ENCODE assay signal across 15 cellular contexts in the genomic region with DNA sequence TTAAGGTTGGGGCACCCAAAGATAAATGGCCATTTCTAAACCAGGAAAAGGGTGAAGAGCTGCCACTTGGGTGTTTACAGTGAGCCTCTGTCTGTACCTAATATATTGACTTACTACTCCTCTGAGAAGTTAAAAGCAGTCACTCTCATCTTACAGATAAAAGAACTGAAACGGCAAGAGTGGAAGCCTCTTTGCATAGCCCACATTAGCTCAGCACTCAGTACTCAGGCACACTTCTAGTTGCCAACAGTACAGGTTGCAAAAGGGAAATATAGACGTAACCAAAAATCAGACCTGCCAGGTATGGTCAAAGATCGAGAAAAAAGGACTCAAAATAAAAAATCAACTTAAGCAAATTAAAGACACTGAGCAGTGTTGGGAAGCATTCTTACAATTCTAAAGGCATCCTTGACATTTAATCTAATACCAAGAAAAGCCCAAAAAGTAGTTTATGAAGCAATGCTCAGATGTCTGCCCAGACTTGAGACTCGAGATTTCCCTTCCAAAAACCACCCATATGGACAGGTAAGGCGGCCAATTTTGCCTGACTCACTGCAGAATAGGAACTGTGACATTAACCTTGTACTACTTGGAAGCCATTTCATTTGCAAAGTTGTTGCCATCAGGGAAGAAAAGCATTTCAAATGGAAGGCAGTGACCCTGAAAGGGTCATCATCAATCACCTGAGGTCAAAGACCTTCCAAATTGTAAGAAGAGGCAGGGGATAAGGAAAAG.
DNase-seq lines count a peak whose midpoint lies in the region; ATAC-seq and TF ChIP-seq lines count a peak whose summit lies in the region.
"Had no signal": no experiment of that assay in that cellular context is flagged by ENCODE, and none has a peak within 500 bp of the region (broad histone marks: within the 10 kb centered on the region; RNA-seq: fewer than 3 reads in every experiment).

No MANE protein-coding gene starts in this region.

- H3K9me3 ChIP-seq in esophagus muscularis mucosa (no peaks in the 10 kb centered on the region), endodermal cell (ENCODE audit: control insufficient read depth, low read length) (no peaks in the 10 kb centered on the region)

- no peak for TF ChIP-seq EP300 in esophagus muscularis mucosa (IDR thresholded peaks at IDR 0.05)

- H3K4me1 ChIP-seq in esophagus muscularis mucosa (peaks cover 0 to under 1% (median 0%) of the 10 kb centered on the region in 4 donors), endodermal cell (ENCODE audit: control insufficient read depth, insufficient read depth, low read length) (peaks cover 19% of the 10 kb centered on the region)

- no peak overlapping the region for H3K27ac ChIP-seq in esophagus muscularis mucosa (replicated peaks in 1 of 4)
- no peak overlapping the region for H3K27ac ChIP-seq in endodermal cell (ENCODE audit: low read depth, low read length)

- ATAC-seq in GM18867 (IDR thresholded peaks at IDR 0.05; ENCODE audit: unreplicated experiment) = peak; percentile 97
- ATAC-seq in GM21390 (IDR thresholded peaks at IDR 0.05; ENCODE audit: unreplicated experiment) = peak; percentile 63
- ATAC-seq in HG02884 (IDR thresholded peaks at IDR 0.05; ENCODE audit: unreplicated experiment) = peak; percentile 97
- ATAC-seq in central memory CD8-positive, alpha-beta T cell (replicated peaks; ENCODE audit: extremely low read depth, poor library complexity, severe bottlenecking) = no peak
- ATAC-seq in GM21786 (IDR thresholded peaks at IDR 0.05; ENCODE audit: unreplicated experiment) = no peak
- ATAC-seq: effector memory CD8-positive, alpha-beta T cell; natural killer cell treated with Interleukin-12 subunit alpha and Interleukin-12 subunit beta and Interleukin-15 and Interleukin-18, amount 100 ng/mL, for 72 hours had no signal

- no peak overlapping the region for H3K9ac ChIP-seq in endodermal cell (ENCODE audit: extremely low read depth, low read length, poor library complexity, severe bottlenecking)

- WGBS in esophagus muscularis mucosa = 83% methylated on average over 5 of the region's 5 CpGs
- WGBS in endodermal cell (ENCODE audit: insufficient coverage in 1 of 2, insufficient read length in 1 of 2), 2 experiments = 89 to 90% methylated on average over 5 of the region's 5 CpGs

- no peak for DNase-seq in central memory CD8-positive, alpha-beta T cell (ENCODE audit: low spot score in 2 of 2)
- DNase-seq in esophagus muscularis mucosa (ENCODE audit: extremely low spot score) = no peak
- DNase-seq in GM19238 (ENCODE audit: insufficient read length, low spot score) = no peak
- no peak for DNase-seq in endodermal cell
- DNase-seq: activated CD8-positive, alpha-beta memory T cell treated with anti-CD3 and anti-CD28 coated beads, Interleukin-2, amount 50 U/mL, for 4 hours; activated naive CD4-positive, alpha-beta T cell treated with anti-CD3 and anti-CD28 coated beads, Interleukin-2, amount 50 U/mL, for 16 hours; effector memory CD8-positive, alpha-beta T cell; foreskin fibroblast; mammary epithelial cell; NCI-H1436 had no signal

- H3K4me3 ChIP-seq in esophagus muscularis mucosa (no peak overlapping the region), endodermal cell (ENCODE audit: low read length) (no peak overlapping the region)

- H3K27me3 Mint-ChIP-seq in central memory CD8-positive, alpha-beta T cell = no peaks in the 10 kb centered on the region
- H3K27me3 Mint-ChIP-seq in endodermal cell (ENCODE audit: insufficient read depth) = no peaks in the 10 kb centered on the region
- H3K27me3 Mint-ChIP-seq: effector memory CD8-positive, alpha-beta T cell; natural killer cell treated with Interleukin-12 subunit alpha and Interleukin-12 subunit beta and Interleukin-15 and Interleukin-18, amount 100 ng/mL, for 72 hours had no signal

- H3K27me3 ChIP-seq in esophagus muscularis mucosa (no peaks in the 10 kb centered on the region), endodermal cell (ENCODE audit: control insufficient read depth, insufficient read depth, low read length, poor library complexity, severe bottlenecking) (no peaks in the 10 kb centered on the region)

- H3K36me3 ChIP-seq in esophagus muscularis mucosa = peaks cover 14 to 80% (median 47%) of the 10 kb centered on the region in 4 donors
- H3K36me3 ChIP-seq in endodermal cell (ENCODE audit: control insufficient read depth, insufficient read depth, low read length) = peaks cover 55% of the 10 kb centered on the region

- no peaks in the 10 kb centered on the region for H3K9me3 Mint-ChIP-seq in central memory CD8-positive, alpha-beta T cell
- H3K9me3 Mint-ChIP-seq in endodermal cell = no peaks in the 10 kb centered on the region
- H3K9me3 Mint-ChIP-seq: effector memory CD8-positive, alpha-beta T cell; natural killer cell treated with Interleukin-12 subunit alpha and Interleukin-12 subunit beta and Interleukin-15 and Interleukin-18, amount 100 ng/mL, for 72 hours had no signal

- intact Hi-C loops in esophagus muscularis mucosa (cut with DNase I) = no loop called here

- H3K4me3 Mint-ChIP-seq in central memory CD8-positive, alpha-beta T cell = no peak overlapping the region
- no peak overlapping the region for H3K4me3 Mint-ChIP-seq in endodermal cell
- H3K4me3 Mint-ChIP-seq: effector memory CD8-positive, alpha-beta T cell; natural killer cell treated with Interleukin-12 subunit alpha and Interleukin-12 subunit beta and Interleukin-15 and Interleukin-18, amount 100 ng/mL, for 72 hours had no signal

- TF ChIP-seq CTCF in esophagus muscularis mucosa (IDR thresholded peaks at IDR 0.05) = no peak
- TF ChIP-seq CTCF in endodermal cell (conservative IDR thresholded peaks at IDR 0.05) = no peak

- no peak for TF ChIP-seq POLR2A in esophagus muscularis mucosa (IDR thresholded peaks at IDR 0.05; ENCODE audit: low read depth)

- peak overlapping the region; percentile 44 for H3K27ac Mint-ChIP-seq in central memory CD8-positive, alpha-beta T cell (ENCODE audit: low read depth)
- no peak overlapping the region for H3K27ac Mint-ChIP-seq in endodermal cell
- H3K27ac Mint-ChIP-seq: effector memory CD8-positive, alpha-beta T cell; natural killer cell treated with Interleukin-12 subunit alpha and Interleukin-12 subunit beta and Interleukin-15 and Interleukin-18, amount 100 ng/mL, for 72 hours had no signal

- peaks cover 10% of the 10 kb centered on the region for H3K36me3 Mint-ChIP-seq in central memory CD8-positive, alpha-beta T cell (ENCODE audit: insufficient read depth)
- peaks cover 34% of the 10 kb centered on the region for H3K36me3 Mint-ChIP-seq in endodermal cell (ENCODE audit: low read depth)

- no peaks in the 10 kb centered on the region for H3K4me1 Mint-ChIP-seq in central memory CD8-positive, alpha-beta T cell
- H3K4me1 Mint-ChIP-seq in endodermal cell = peaks cover 27% of the 10 kb centered on the region

Comparison
In these comparisons a context has a peak if more than half of its experiments do, and no peak if none do; other contexts are left out.
1. ATAC-seq: peak in GM18867 (single experiment), GM21390 (single experiment) and HG02884 (single experiment); none in central memory CD8-positive, alpha-beta T cell (single experiment) and GM21786 (single experiment).